ENCODE assay signal across 1 cellular context in genomic region chr22:18156878-18157713, GRCh38.
TF ChIP-seq lines count a peak whose summit lies in the region.

No MANE protein-coding gene starts in this region.

TF ChIP-seq in K562, 482 proteins besides CTCF, POLR2A, EP300 and RAD21:
- TF ChIP-seq HNRNPH1 (optimal IDR thresholded peaks at IDR 0.05; ENCODE audit: low read depth, low read length), result no peak
- 0 out of 4 replicates have a peak, but pooled peaks of 1 of the 2 experiments have one; percentile 29 for TF ChIP-seq RCOR1 (IDR thresholded peaks at IDR 0.05; ENCODE audit: borderline replicate concordance in 1 of 2, low read depth in 2 of 2, low read length in 2 of 2)
- TF ChIP-seq KLF16 (IDR thresholded peaks at IDR 0.05), result 0 out of 2 replicates have a peak, but pooled peaks have one; percentile 38
- peak; percentile 43; the same call in 1 of the 2 replicates for TF ChIP-seq RB1 (IDR thresholded peaks at IDR 0.05; ENCODE audit: low read depth)
- TF ChIP-seq STAG1 (CRISPR knock-in tag; IDR thresholded peaks at IDR 0.05; ENCODE audit: borderline replicate concordance), result peak; percentile 15; the same call in 1 of the 2 replicates
- TF ChIP-seq SMC3 (conservative IDR thresholded peaks at IDR 0.05; ENCODE audit: insufficient read depth, low read depth, low read length), result peak; percentile 66
- no peak for TF ChIP-seq ZNF445 (CRISPR knock-in tag; IDR thresholded peaks at IDR 0.05; ENCODE audit: low read depth)
